In genomic region chr18:23191952-23192662, GRCh38 we compare ENCODE assay signal across 8 cellular contexts. TPM values are rescaled to one million over a fixed set of nuclear protein-coding genes. Genes with fewer than 3 reads are reported as not detected.
DNase-seq lines count a peak whose midpoint lies in the region; ATAC-seq and TF ChIP-seq lines count a peak whose summit lies in the region.

No MANE protein-coding gene starts in this region.

- peaks cover 2% of the 10 kb centered on the region for H3K4me1 ChIP-seq in mesendoderm (ENCODE audit: control insufficient read depth, low read depth, low read length)

- H3K27me3 Mint-ChIP-seq in brain = peaks cover 7% of the 10 kb centered on the region

- H2AK5ac ChIP-seq in mesendoderm (ENCODE audit: low read length) = no peak overlapping the region

- no peak overlapping the region for H3K18ac ChIP-seq in mesendoderm (ENCODE audit: low read length)

- no peak overlapping the region for H3K9ac ChIP-seq in mesendoderm (ENCODE audit: low read length)

- no peaks in the 10 kb centered on the region for H3K9me3 ChIP-seq in KOPT-K1 (ENCODE audit: insufficient read depth, low read length, poor library complexity, severe bottlenecking)

- H4K8ac ChIP-seq in mesendoderm (ENCODE audit: low read depth, low read length) = no peak overlapping the region

- H3K4me2 ChIP-seq in mesendoderm (ENCODE audit: low read length) = no peak overlapping the region

- H3K4ac ChIP-seq in mesendoderm (ENCODE audit: low read depth, low read length) = no peak overlapping the region

- no peak overlapping the region for H3K23ac ChIP-seq in mesendoderm (ENCODE audit: low read length)

- no CpG with 5 or more reads among the region's 11 CpGs for WGBS in mesendoderm (ENCODE audit: extremely low coverage, insufficient coverage, low lambda C conversion rate)

- H3K36me3 Mint-ChIP-seq in brain = peaks cover 4% of the 10 kb centered on the region
- no peaks in the 10 kb centered on the region for H3K36me3 Mint-ChIP-seq in activated naive CD4-positive, alpha-beta T cell treated with anti-CD3 and anti-CD28 coated beads, Interleukin-2, amount 50 U/mL, for 72 hours

- H4K5ac ChIP-seq in mesendoderm (ENCODE audit: low read length) = no peak overlapping the region

- H3K27ac ChIP-seq in KOPT-K1 (ENCODE audit: low read depth, low read length, poor library complexity, severe bottlenecking) (peak overlapping the region; percentile 8), mesendoderm (ENCODE audit: low read depth, low read length) (no peak overlapping the region)

- DNase-seq in AG20443 (ENCODE audit: low spot score) = peak; percentile 27
- DNase-seq in mesendoderm = no peak
- no peak for DNase-seq in activated naive CD4-positive, alpha-beta T cell treated with anti-CD3 and anti-CD28 coated beads, Interleukin-2, amount 50 U/mL, for 16 hours
- no peak for DNase-seq in activated naive CD4-positive, alpha-beta T cell treated with anti-CD3 and anti-CD28 coated beads, Interleukin-2, amount 50 U/mL, for 72 hours (ENCODE audit: low spot score in 2 of 2)
- no peak for DNase-seq in NK-92 (lab: John Stamatoyannopoulos, UW; ENCODE audit: unreplicated experiment)

- peak overlapping the region in 4 of 5 experiments; percentile 3 to 62 (median 40) for H3K27ac Mint-ChIP-seq in brain
- peak overlapping the region in 1 of 2 donors; percentile 77 for H3K27ac Mint-ChIP-seq in activated naive CD4-positive, alpha-beta T cell treated with anti-CD3 and anti-CD28 coated beads, Interleukin-2, amount 50 U/mL, for 72 hours

- peaks cover 55% of the 10 kb centered on the region for H3K4me1 Mint-ChIP-seq in brain

- H3K79me1 ChIP-seq in mesendoderm (ENCODE audit: low read length) = peaks cover 2% of the 10 kb centered on the region

- H3K36me3 ChIP-seq in KOPT-K1 (ENCODE audit: insufficient read depth, low read length) (no peaks in the 10 kb centered on the region), mesendoderm (ENCODE audit: control insufficient read depth, insufficient read depth, low read length) (no peaks in the 10 kb centered on the region)

- no peaks in the 10 kb centered on the region for H3K27me3 ChIP-seq in mesendoderm (ENCODE audit: insufficient read depth, low read length, poor library complexity)

- ATAC-seq in GM21737 (IDR thresholded peaks at IDR 0.05; ENCODE audit: unreplicated experiment) = no peak
- ATAC-seq in activated naive CD4-positive, alpha-beta T cell treated with anti-CD3 and anti-CD28 coated beads, Interleukin-2, amount 50 U/mL, for 72 hours = no peak

- H2BK120ac ChIP-seq in mesendoderm (ENCODE audit: low read depth, low read length) = no peak overlapping the region

- no peaks in the 10 kb centered on the region for H3K9me3 Mint-ChIP-seq in brain
- H3K9me3 Mint-ChIP-seq in activated naive CD4-positive, alpha-beta T cell treated with anti-CD3 and anti-CD28 coated beads, Interleukin-2, amount 50 U/mL, for 72 hours = no peaks in the 10 kb centered on the region

- H3K79me2 ChIP-seq in mesendoderm (ENCODE audit: control insufficient read depth, insufficient read depth, low read length) = no peaks in the 10 kb centered on the region

- H3K4me3 ChIP-seq in mesendoderm (ENCODE audit: low read length) = no peak overlapping the region

- TF ChIP-seq CTCF in brain (conservative IDR thresholded peaks at IDR 0.05) = no peak

- H3K56ac ChIP-seq in mesendoderm (ENCODE audit: low read length) = peak overlapping the region; percentile 31

- no peak overlapping the region for H2BK5ac ChIP-seq in mesendoderm (ENCODE audit: low read length)

- peak overlapping the region in 1 of 5 experiments; percentile 27 for H3K4me3 Mint-ChIP-seq in brain

- H2BK15ac ChIP-seq in mesendoderm (replicated peaks; ENCODE audit: low read depth) = no peak overlapping the region

RNA-seq across cellular contexts. Expression of gene CABLES1, which starts 56.8 kb away (rescaled TPM):
- polyA plus RNA-seq in brain (ENCODE audit: insufficient read depth, low read depth, low replicate concordance) = 21.5 TPM
- 15.9 TPM for polyA plus RNA-seq in mesendoderm (2013, experiment 1 of 2)
- polyA plus RNA-seq in mesendoderm (2013, experiment 2 of 2) = 16.6 TPM
- 1 to 10 TPM; 5.6 to 6.5 TPM for total RNA-seq in activated naive CD4-positive, alpha-beta T cell treated with anti-CD3 and anti-CD28 coated beads, Interleukin-2, amount 50 U/mL, for 72 hours
